12 cellular contexts compared by ENCODE assay signal in the genomic region with DNA sequence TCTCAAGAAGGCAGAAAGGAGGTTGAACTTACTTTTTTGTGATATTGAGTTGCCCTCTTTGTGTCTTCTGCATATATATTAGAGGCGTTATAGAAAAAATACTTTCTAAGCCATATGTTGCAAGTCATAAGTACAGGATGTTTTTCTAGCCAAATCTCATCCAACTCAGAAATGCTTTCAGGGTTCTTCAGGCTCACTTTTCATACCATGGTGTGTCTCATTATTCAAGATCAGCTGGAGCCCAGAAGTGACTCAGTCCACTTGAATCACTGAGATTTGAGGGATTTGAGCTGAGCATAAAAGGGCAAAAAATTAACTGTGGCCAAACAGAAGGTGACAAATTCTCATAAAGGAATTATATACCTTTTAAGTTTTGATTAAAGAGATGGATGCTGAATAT.
DNase-seq lines count a peak whose midpoint lies in the region; ATAC-seq, FAIRE-seq and TF ChIP-seq lines count a peak whose summit lies in the region.
"Had no signal": no experiment of that assay in that cellular context is flagged by ENCODE, and none has a peak within 500 bp of the region (broad histone marks: within the 10 kb centered on the region; RNA-seq: fewer than 3 reads in every experiment).

No MANE protein-coding gene starts in this region.

- peaks cover 5% of the 10 kb centered on the region for H3K9me3 Mint-ChIP-seq in stimulated activated effector memory CD8-positive, alpha-beta T cell treated with anti-CD3 and anti-CD28 coated beads, Interleukin-12 subunit alpha, Interleukin-12 subunit beta, amount 100 ng/mL, for 72 hours
- H3K9me3 Mint-ChIP-seq: mesothelial cell of epicardium had no signal

- H3K4me3 Mint-ChIP-seq in stimulated activated effector memory CD8-positive, alpha-beta T cell treated with anti-CD3 and anti-CD28 coated beads, Interleukin-12 subunit alpha, Interleukin-12 subunit beta, amount 100 ng/mL, for 72 hours: no peak overlapping the region
- H3K4me3 Mint-ChIP-seq: mesothelial cell of epicardium had no signal

- TF ChIP-seq POLR2A in H54 (IDR thresholded peaks at IDR 0.05; ENCODE audit: low read depth, low read length): no peak

- no peak overlapping the region for H3K27ac Mint-ChIP-seq in stimulated activated effector memory CD8-positive, alpha-beta T cell treated with anti-CD3 and anti-CD28 coated beads, Interleukin-12 subunit alpha, Interleukin-12 subunit beta, amount 100 ng/mL, for 72 hours
- H3K27ac Mint-ChIP-seq: mesothelial cell of epicardium had no signal

- no peaks in the 10 kb centered on the region for H3K4me1 Mint-ChIP-seq in stimulated activated effector memory CD8-positive, alpha-beta T cell treated with anti-CD3 and anti-CD28 coated beads, Interleukin-12 subunit alpha, Interleukin-12 subunit beta, amount 100 ng/mL, for 72 hours

- peak; percentile 26 for DNase-seq in H54 (ENCODE audit: insufficient read length, low spot score)
- peak; percentile 4 for DNase-seq in T1000 (lab: John Stamatoyannopoulos, UW)
- peak; percentile 88 to 94 for DNase-seq in foreskin fibroblast
- DNase-seq in smooth muscle cell of the brain vasculature (ENCODE audit: low read depth, low spot score): peak; percentile 57
- no peak for DNase-seq in coronary artery (ENCODE audit: low spot score)
- no peak for DNase-seq in NCI-H1048 (lab: John Stamatoyannopoulos, UW)
- no peak for DNase-seq in globus pallidus (ENCODE audit: low spot score)
- no peak for DNase-seq in stimulated activated effector memory CD8-positive, alpha-beta T cell treated with anti-CD3 and anti-CD28 coated beads, Interleukin-12 subunit alpha, Interleukin-12 subunit beta, amount 100 ng/mL, for 72 hours (ENCODE audit: low spot score in 2 of 2)
- DNase-seq: gastrocnemius medialis, right lobe of liver had no signal

- H3K27ac ChIP-seq in coronary artery: no peak overlapping the region
- H3K27ac ChIP-seq: cardiac muscle cell, gastrocnemius medialis, right lobe of liver had no signal

- H3K4me3 ChIP-seq in foreskin fibroblast (ENCODE audit: low read depth in 1 of 2, low read length in 2 of 2): no peak overlapping the region
- no peak overlapping the region for H3K4me3 ChIP-seq in coronary artery
- H3K4me3 ChIP-seq: cardiac muscle cell, gastrocnemius medialis, right lobe of liver had no signal

- FAIRE-seq in H54 (lab: Jason Lieb, UNC): peak; percentile 85

- TF ChIP-seq CTCF in foreskin fibroblast (IDR thresholded peaks at IDR 0.05; ENCODE audit: low read depth, low read length): no peak
- no peak for TF ChIP-seq CTCF in coronary artery (IDR thresholded peaks at IDR 0.05)

- H3K36me3 Mint-ChIP-seq in stimulated activated effector memory CD8-positive, alpha-beta T cell treated with anti-CD3 and anti-CD28 coated beads, Interleukin-12 subunit alpha, Interleukin-12 subunit beta, amount 100 ng/mL, for 72 hours: no peaks in the 10 kb centered on the region
- H3K36me3 Mint-ChIP-seq: mesothelial cell of epicardium had no signal

- no peak for ATAC-seq in stimulated activated effector memory CD8-positive, alpha-beta T cell treated with anti-CD3 and anti-CD28 coated beads, Interleukin-12 subunit alpha, Interleukin-12 subunit beta, amount 100 ng/mL, for 72 hours
- ATAC-seq: gastrocnemius medialis, right lobe of liver had no signal

Comparison
In these comparisons a context has a peak if more than half of its experiments do, and no peak if none do; other contexts are left out.
1. DNase-seq: peak in H54 (single experiment), T1000 (single experiment), foreskin fibroblast (2 of 2) and smooth muscle cell of the brain vasculature (single experiment); none in coronary artery (single experiment), NCI-H1048 (single experiment), globus pallidus (single experiment) and stimulated activated effector memory CD8-positive, alpha-beta T cell treated with anti-CD3 and anti-CD28 coated beads, Interleukin-12 subunit alpha, Interleukin-12 subunit beta, amount 100 ng/mL, for 72 hours (0 of 2).